In genomic region chr10:21526184-21526951, GRCh38 we compare ENCODE assay signal across 8 cellular contexts. TPM values are rescaled to one million over a fixed set of nuclear protein-coding genes. Genes with fewer than 3 reads are reported as not detected.
DNase-seq lines count a peak whose midpoint lies in the region; ATAC-seq and TF ChIP-seq lines count a peak whose summit lies in the region.

No MANE protein-coding gene starts in this region.

- H3K4me3 ChIP-seq in WERI-Rb-1 (ENCODE audit: low read depth, low read length) (peak overlapping the region; percentile 69), kidney epithelial cell (ENCODE audit: low read depth, low read length) (peak overlapping the region; percentile 49)

- TF ChIP-seq CTCF in WERI-Rb-1 (IDR thresholded peaks at IDR 0.05; ENCODE audit: low read depth, low read length) (no peak), kidney epithelial cell (IDR thresholded peaks at IDR 0.05; ENCODE audit: insufficient read depth, low read length, poor library complexity, severe bottlenecking) (no peak)

- H3K36me3 ChIP-seq in WERI-Rb-1 (no peaks in the 10 kb centered on the region), kidney epithelial cell (ENCODE audit: control insufficient read depth, insufficient read depth, low read length) (no peaks in the 10 kb centered on the region)

- DNase-seq in EH (ENCODE audit: low read depth) (peak; percentile 84), MV-4-11 (lab: John Stamatoyannopoulos, UW) (peak; percentile 52), WERI-Rb-1 (no peak), cerebellar cortex (ENCODE audit: low spot score) (peak; percentile 72), kidney epithelial cell (ENCODE audit: low read depth) (no peak), NCI-H69 (lab: John Stamatoyannopoulos, UW) (no peak)
- peak; percentile 61 for DNase-seq in stimulated activated CD4-positive, alpha-beta T cell treated with anti-CD3 and anti-CD28 coated beads, Interleukin-12 subunit alpha, Interleukin-12 subunit beta, amount 100 ng/mL, for 4 hours

- peak overlapping the region; percentile 97 for H3K27ac ChIP-seq in WERI-Rb-1

- H3K27me3 ChIP-seq in WERI-Rb-1 (ENCODE audit: insufficient read depth, low read depth, severe bottlenecking): no peaks in the 10 kb centered on the region
- no peaks in the 10 kb centered on the region for H3K27me3 ChIP-seq in kidney epithelial cell (ENCODE audit: control insufficient read depth, insufficient read depth, low read length)

- peak; percentile 33 for ATAC-seq in GM21737 (IDR thresholded peaks at IDR 0.05; ENCODE audit: unreplicated experiment)

- H3K9me3 ChIP-seq in WERI-Rb-1 (ENCODE audit: severe bottlenecking): no peaks in the 10 kb centered on the region

RNA-seq across cellular contexts. Expression of gene SKIDA1, which starts 0.9 kb away (rescaled TPM):
- total RNA-seq in kidney epithelial cell: 0.27 and 1.5 TPM in 2 replicates

RNA-seq across cellular contexts. Expression of gene MLLT10, which starts 7.7 kb away (rescaled TPM):
- total RNA-seq in kidney epithelial cell: 32.3 and 32.7 TPM in 2 replicates

Comparison
In these comparisons a context has a peak if more than half of its experiments do, and no peak if none do; other contexts are left out.
1. DNase-seq: peak in EH (single experiment), MV-4-11 (single experiment), cerebellar cortex (single experiment) and stimulated activated CD4-positive, alpha-beta T cell treated with anti-CD3 and anti-CD28 coated beads, Interleukin-12 subunit alpha, Interleukin-12 subunit beta, amount 100 ng/mL, for 4 hours (single experiment); none in WERI-Rb-1 (single experiment), kidney epithelial cell (single experiment) and NCI-H69 (single experiment).